ENCODE assay signal across 16 cellular contexts in the genomic region with DNA sequence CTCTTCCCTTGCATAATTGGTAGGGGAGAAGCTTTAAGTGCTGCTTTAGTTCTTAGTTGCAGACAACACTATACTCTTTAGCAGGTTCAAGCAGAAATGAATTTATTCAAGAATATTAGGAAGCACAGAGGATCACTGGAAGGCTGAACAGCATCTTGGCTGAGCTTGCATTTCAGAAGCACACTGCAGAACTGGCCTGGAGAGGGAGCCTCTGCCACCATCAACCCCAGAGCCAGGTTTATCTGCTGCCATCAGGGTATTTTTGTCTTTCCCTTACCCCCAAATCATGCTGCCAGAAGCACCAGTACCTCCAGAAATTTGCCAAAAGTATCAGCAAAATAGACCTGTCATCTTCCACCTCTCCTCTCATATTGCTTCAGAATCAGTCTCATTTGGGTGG.
A peak's percentile ranks its signal among the peaks of the same experiment; 100 is the strongest.
DNase-seq lines count a peak whose midpoint lies in the region; ATAC-seq and TF ChIP-seq lines count a peak whose summit lies in the region.
"Had no signal": no experiment of that assay in that cellular context is flagged by ENCODE, and none has a peak within 500 bp of the region (broad histone marks: within the 10 kb centered on the region; RNA-seq: fewer than 3 reads in every experiment).

No MANE protein-coding gene starts in this region.

- H3K4me3 ChIP-seq in DND-41 (ENCODE audit: low read depth in 1 of 2, low read length in 2 of 2) = no peak overlapping the region
- no peak overlapping the region for H3K4me3 ChIP-seq in NB4 (ENCODE audit: low read depth, low read length)
- no peak overlapping the region for H3K4me3 ChIP-seq in epithelial cell of esophagus (ENCODE audit: low read length)
- no peak overlapping the region for H3K4me3 ChIP-seq in right lobe of liver
- H3K4me3 ChIP-seq: adrenal gland; BLaER1 treated with 17β-estradiol and CSF1 and Interleukin-3, amounts not matched to agents 10 nM and 100 nM; HAP-1; testis had no signal

- in situ Hi-C loops in GM13977 (cut with MboI; ENCODE audit: low pct_unique_long_range_greater_than_20kb, low sequenced_read_pairs, unreplicated experiment) = no loop called here

- TF ChIP-seq POLR2A in NB4 (IDR thresholded peaks at IDR 0.05; ENCODE audit: extremely low read depth, insufficient read length) (no peak), right lobe of liver (IDR thresholded peaks at IDR 0.05) (no peak)

- no peak overlapping the region for H3K9ac ChIP-seq in DND-41 (ENCODE audit: low read depth, low read length)
- H3K9ac ChIP-seq: BLaER1 treated with 17β-estradiol and CSF1 and Interleukin-3, amounts not matched to agents 10 nM and 100 nM had no signal

- H3K9me3 ChIP-seq in DND-41 (ENCODE audit: insufficient read depth, low read length, severe bottlenecking) = no peaks in the 10 kb centered on the region
- H3K9me3 ChIP-seq in right lobe of liver = no peaks in the 10 kb centered on the region
- H3K9me3 ChIP-seq: adrenal gland, HAP-1, testis had no signal

- no peak overlapping the region for H2AFZ ChIP-seq in DND-41 (ENCODE audit: low read depth, low read length)

- H3K79me2 ChIP-seq in DND-41 (ENCODE audit: insufficient read depth, low read length) = no peaks in the 10 kb centered on the region

- no peaks in the 10 kb centered on the region for H3K36me3 ChIP-seq in DND-41 (ENCODE audit: insufficient read depth, low read length)
- H3K36me3 ChIP-seq in right lobe of liver = no peaks in the 10 kb centered on the region
- H3K36me3 ChIP-seq: adrenal gland; BLaER1 treated with 17β-estradiol and CSF1 and Interleukin-3, amounts not matched to agents 10 nM and 100 nM; HAP-1 had no signal

- no peak overlapping the region for H3K27ac ChIP-seq in DND-41 (ENCODE audit: low read length)
- H3K27ac ChIP-seq in right lobe of liver = no peak overlapping the region
- H3K27ac ChIP-seq: adrenal gland; BLaER1 treated with 17β-estradiol and CSF1 and Interleukin-3, amounts not matched to agents 10 nM and 100 nM; testis had no signal

- intact Hi-C loops in right lobe of liver (cut with DNase I) = no loop called here

- H3K4me2 ChIP-seq in DND-41 (ENCODE audit: insufficient read depth, low read length) = no peak overlapping the region
- H3K4me2 ChIP-seq: BLaER1 treated with 17β-estradiol and CSF1 and Interleukin-3, amounts not matched to agents 10 nM and 100 nM had no signal

- no peak for ATAC-seq in DND-41 (ENCODE audit: insufficient read depth, low read depth)
- peak; percentile 40 to 57 (median 50) for ATAC-seq in right lobe of liver
- no peak for ATAC-seq in HG03039 (IDR thresholded peaks at IDR 0.05; ENCODE audit: unreplicated experiment)
- ATAC-seq in HG03521 (IDR thresholded peaks at IDR 0.05; ENCODE audit: unreplicated experiment) = no peak

- DNase-seq in DND-41 (no peak), NB4 (ENCODE audit: low read depth) (no peak), epithelial cell of esophagus (ENCODE audit: low read depth) (no peak), right lobe of liver (no peak), GM13977 (ENCODE audit: low spot score) (no peak), DMS114 treated with DMSO at 0.1 percent for 48 hours (lab: John Stamatoyannopoulos, UW; ENCODE audit: unreplicated experiment) (no peak)
- DNase-seq: activated CD4-positive, CD25-positive, alpha-beta regulatory T cell; adrenal gland; Karpas-422; NCI-H345; Right ventricle myocardium superior; testis had no signal

- H3K4me1 ChIP-seq in DND-41 (ENCODE audit: insufficient read depth, low read length) = no peaks in the 10 kb centered on the region
- H3K4me1 ChIP-seq in right lobe of liver = peaks cover 0 to 8% (median 0%) of the 10 kb centered on the region in 4 donors
- H3K4me1 ChIP-seq: adrenal gland, testis had no signal

- H4K20me1 ChIP-seq in DND-41 (ENCODE audit: insufficient read depth, low read length) = no peaks in the 10 kb centered on the region
- H4K20me1 ChIP-seq: BLaER1 treated with 17β-estradiol and CSF1 and Interleukin-3, amounts not matched to agents 10 nM and 100 nM had no signal

- peak; percentile 19 for TF ChIP-seq CTCF in DND-41 (IDR thresholded peaks at IDR 0.05; ENCODE audit: borderline replicate concordance, extremely low read depth, low read length, poor library complexity, severe bottlenecking)
- TF ChIP-seq CTCF in NB4 (IDR thresholded peaks at IDR 0.05; ENCODE audit: low read depth, low read length) = peak; percentile 10
- peak; percentile 19 for TF ChIP-seq CTCF in epithelial cell of esophagus (IDR thresholded peaks at IDR 0.05; ENCODE audit: insufficient read depth, low read depth, low read length, missing control alignments)
- TF ChIP-seq CTCF in right lobe of liver (IDR thresholded peaks at IDR 0.05) = peak in 3 of 4 donors; percentile 16 to 36 (median 16)
- no peak for TF ChIP-seq CTCF in GM13977 (IDR thresholded peaks at IDR 0.05; ENCODE audit: extremely low read depth, insufficient read depth, missing control alignments)

- H3K27me3 ChIP-seq in DND-41 (ENCODE audit: insufficient read depth, low read length, poor library complexity) = no peaks in the 10 kb centered on the region
- no peaks in the 10 kb centered on the region for H3K27me3 ChIP-seq in right lobe of liver
- H3K27me3 ChIP-seq: adrenal gland; BLaER1 treated with 17β-estradiol and CSF1 and Interleukin-3, amounts not matched to agents 10 nM and 100 nM; testis had no signal

Comparison
In these comparisons a context has a peak if more than half of its experiments do, and no peak if none do; other contexts are left out.
1. ATAC-seq: peak in right lobe of liver (4 of 4); none in DND-41 (single experiment), HG03039 (single experiment) and HG03521 (single experiment).